Comparison of ENCODE assay signal across 3 cellular contexts in the genomic region with DNA sequence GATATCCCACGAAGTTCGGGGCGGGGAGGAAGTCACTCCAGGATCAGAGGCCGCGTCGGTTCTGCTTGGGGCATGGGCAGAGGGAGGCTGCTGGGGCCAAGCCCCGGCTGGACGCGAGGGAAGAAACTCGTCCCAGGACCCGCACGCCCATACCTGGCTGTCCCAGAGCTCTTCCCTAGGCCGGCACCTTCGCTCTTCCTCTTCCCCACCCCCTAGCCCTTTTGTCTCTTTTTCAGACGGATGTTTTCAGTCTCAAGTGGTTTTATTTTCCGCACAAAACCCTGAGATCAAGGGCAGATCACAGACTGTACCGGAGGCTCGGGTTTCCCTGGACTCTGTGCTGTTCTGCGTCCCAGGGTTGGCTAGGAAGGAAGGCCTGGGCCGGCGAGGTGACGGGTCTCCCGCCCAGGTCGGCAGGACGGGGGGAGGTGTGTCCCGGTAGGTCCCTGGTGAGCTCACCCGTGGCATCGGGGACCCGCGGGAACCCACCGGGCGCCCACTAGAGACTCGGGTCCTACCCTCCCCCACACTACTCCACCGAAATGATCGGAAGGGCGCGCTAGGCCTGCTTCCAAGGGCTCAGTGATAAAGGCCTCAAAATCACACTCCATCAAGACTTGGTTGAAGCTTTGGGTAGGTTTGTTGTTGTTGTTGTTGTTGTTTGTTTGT.
TF ChIP-seq lines count a peak whose summit lies in the region.

No MANE protein-coding gene starts in this region.

TF ChIP-seq in GM23338, 12 proteins besides CTCF, POLR2A, EP300 and RAD21:
- TF ChIP-seq EZH2phosphoT487 (IDR thresholded peaks at IDR 0.05; ENCODE audit: unreplicated experiment) (peak; percentile 27), ZNF331 (CRISPR knock-in tag; IDR thresholded peaks at IDR 0.05; ENCODE audit: low read depth) (no peak), POLR2AphosphoS5 (IDR thresholded peaks at IDR 0.05; ENCODE audit: low read depth) (no peak), NANOG (IDR thresholded peaks at IDR 0.05; ENCODE audit: borderline replicate concordance) (no peak), ZNF462 (CRISPR knock-in tag; IDR thresholded peaks at IDR 0.05) (no peak), ZNF114 (CRISPR knock-in tag; IDR thresholded peaks at IDR 0.05) (no peak), CREB1 (CRISPR knock-in tag; IDR thresholded peaks at IDR 0.05; ENCODE audit: low read depth) (no peak), JUNB (IDR thresholded peaks at IDR 0.05; ENCODE audit: unreplicated experiment) (no peak)

TF ChIP-seq in SK-N-SH treated with all-trans-retinoic acid at 6 μM for 48 hours, 23 proteins besides CTCF, POLR2A, EP300 and RAD21:
- TF ChIP-seq ZNF70 (CRISPR knock-in tag; IDR thresholded peaks at IDR 0.05), result no peak
- TF ChIP-seq, protein P1, sequence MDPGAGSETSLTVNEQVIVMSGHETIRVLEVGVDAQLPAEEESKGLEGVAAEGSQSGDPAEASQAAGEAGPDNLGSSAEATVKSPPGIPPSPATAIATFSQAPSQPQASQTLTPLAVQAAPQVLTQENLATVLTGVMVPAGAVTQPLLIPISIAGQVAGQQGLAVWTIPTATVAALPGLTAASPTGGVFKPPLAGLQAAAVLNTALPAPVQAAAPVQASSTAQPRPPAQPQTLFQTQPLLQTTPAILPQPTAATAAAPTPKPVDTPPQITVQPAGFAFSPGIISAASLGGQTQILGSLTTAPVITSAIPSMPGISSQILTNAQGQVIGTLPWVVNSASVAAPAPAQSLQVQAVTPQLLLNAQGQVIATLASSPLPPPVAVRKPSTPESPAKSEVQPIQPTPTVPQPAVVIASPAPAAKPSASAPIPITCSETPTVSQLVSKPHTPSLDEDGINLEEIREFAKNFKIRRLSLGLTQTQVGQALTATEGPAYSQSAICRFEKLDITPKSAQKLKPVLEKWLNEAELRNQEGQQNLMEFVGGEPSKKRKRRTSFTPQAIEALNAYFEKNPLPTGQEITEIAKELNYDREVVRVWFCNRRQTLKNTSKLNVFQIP (CRISPR knock-in tag; IDR thresholded peaks at IDR 0.05; ENCODE audit: borderline replicate concordance, low read depth), result no peak
- no peak for TF ChIP-seq ZFP30 (CRISPR knock-in tag; IDR thresholded peaks at IDR 0.05)
- no peak for TF ChIP-seq ESRRG (CRISPR knock-in tag; IDR thresholded peaks at IDR 0.05)
- TF ChIP-seq CSDC2 (CRISPR knock-in tag; IDR thresholded peaks at IDR 0.05), result no peak
- no peak for TF ChIP-seq ZNF565 (CRISPR knock-in tag; conservative IDR thresholded peaks at IDR 0.05; ENCODE audit: low read depth)
- no peak for TF ChIP-seq PATZ1 (CRISPR knock-in tag; IDR thresholded peaks at IDR 0.05; ENCODE audit: borderline replicate concordance)
- TF ChIP-seq ZC3H10 (CRISPR knock-in tag; IDR thresholded peaks at IDR 0.05), result no peak
- no peak for TF ChIP-seq PPARA (CRISPR knock-in tag; IDR thresholded peaks at IDR 0.05; ENCODE audit: borderline replicate concordance)
- TF ChIP-seq TOX (CRISPR knock-in tag; IDR thresholded peaks at IDR 0.05; ENCODE audit: borderline replicate concordance), result no peak
- no peak for TF ChIP-seq TSHZ2 (CRISPR knock-in tag; IDR thresholded peaks at IDR 0.05)
- TF ChIP-seq ARNTL (CRISPR knock-in tag; IDR thresholded peaks at IDR 0.05; ENCODE audit: borderline replicate concordance, low read depth), result no peak
- TF ChIP-seq BACH2 (CRISPR knock-in tag; IDR thresholded peaks at IDR 0.05; ENCODE audit: borderline replicate concordance), result no peak
- TF ChIP-seq GLIS3 (CRISPR knock-in tag; IDR thresholded peaks at IDR 0.05), result no peak
- no peak for TF ChIP-seq RARB (CRISPR knock-in tag; IDR thresholded peaks at IDR 0.05)
- TF ChIP-seq TCF4 (CRISPR knock-in tag; IDR thresholded peaks at IDR 0.05; ENCODE audit: borderline replicate concordance), result no peak
- no peak for TF ChIP-seq ZNF8 (CRISPR knock-in tag; IDR thresholded peaks at IDR 0.05)
TF ChIP-seq in SK-N-SH treated with all-trans-retinoic acid at 6 μM for 48 hours: peak in this region for 0.

TF ChIP-seq in H1, 55 proteins besides CTCF, POLR2A, EP300 and RAD21:
- TF ChIP-seq ATF3 (IDR thresholded peaks at IDR 0.05; ENCODE audit: insufficient read depth, low read depth, low read length), result no peak
- no peak for TF ChIP-seq CREB1 (IDR thresholded peaks at IDR 0.05)
- TF ChIP-seq NRF1 (IDR thresholded peaks at IDR 0.05; ENCODE audit: low read depth, low read length), result no peak
- TF ChIP-seq ASH2L (IDR thresholded peaks at IDR 0.05; ENCODE audit: low read length), result no peak
- TF ChIP-seq POU5F1 (IDR thresholded peaks at IDR 0.05; ENCODE audit: low read depth, low read length), result no peak
- TF ChIP-seq SUZ12 (IDR thresholded peaks at IDR 0.05; ENCODE audit: low read length), result peak; percentile 49
- TF ChIP-seq KDM4A (IDR thresholded peaks at IDR 0.05; ENCODE audit: low read depth, low read length, severe bottlenecking), result peak; percentile 59
- TF ChIP-seq RXRA (IDR thresholded peaks at IDR 0.05; ENCODE audit: insufficient read depth, low read depth, low read length), result no peak
- no peak for TF ChIP-seq FOSL1 (IDR thresholded peaks at IDR 0.05; ENCODE audit: insufficient read depth, low read depth, low read length)
- TF ChIP-seq SP4 (IDR thresholded peaks at IDR 0.05; ENCODE audit: low read length), result 0 out of 2 replicates have a peak, but pooled peaks have one; percentile 48
- TF ChIP-seq SP2 (IDR thresholded peaks at IDR 0.05; ENCODE audit: low read length), result no peak
- TF ChIP-seq, protein P2, sequence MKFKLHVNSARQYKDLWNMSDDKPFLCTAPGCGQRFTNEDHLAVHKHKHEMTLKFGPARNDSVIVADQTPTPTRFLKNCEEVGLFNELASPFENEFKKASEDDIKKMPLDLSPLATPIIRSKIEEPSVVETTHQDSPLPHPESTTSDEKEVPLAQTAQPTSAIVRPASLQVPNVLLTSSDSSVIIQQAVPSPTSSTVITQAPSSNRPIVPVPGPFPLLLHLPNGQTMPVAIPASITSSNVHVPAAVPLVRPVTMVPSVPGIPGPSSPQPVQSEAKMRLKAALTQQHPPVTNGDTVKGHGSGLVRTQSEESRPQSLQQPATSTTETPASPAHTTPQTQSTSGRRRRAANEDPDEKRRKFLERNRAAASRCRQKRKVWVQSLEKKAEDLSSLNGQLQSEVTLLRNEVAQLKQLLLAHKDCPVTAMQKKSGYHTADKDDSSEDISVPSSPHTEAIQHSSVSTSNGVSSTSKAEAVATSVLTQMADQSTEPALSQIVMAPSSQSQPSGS (IDR thresholded peaks at IDR 0.05; ENCODE audit: low read length), result no peak
- TF ChIP-seq, protein P3, sequence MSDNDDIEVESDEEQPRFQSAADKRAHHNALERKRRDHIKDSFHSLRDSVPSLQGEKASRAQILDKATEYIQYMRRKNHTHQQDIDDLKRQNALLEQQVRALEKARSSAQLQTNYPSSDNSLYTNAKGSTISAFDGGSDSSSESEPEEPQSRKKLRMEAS (IDR thresholded peaks at IDR 0.05), result no peak
- TF ChIP-seq EZH2 (IDR thresholded peaks at IDR 0.05; ENCODE audit: low read depth, low read length, severe bottlenecking), result peak; percentile 59
- no peak for TF ChIP-seq EGR1 (IDR thresholded peaks at IDR 0.05; ENCODE audit: borderline replicate concordance, low read depth, low read length)
- TF ChIP-seq GTF2F1 (IDR thresholded peaks at IDR 0.05; ENCODE audit: borderline replicate concordance, low read depth, low read length), result no peak
- no peak for TF ChIP-seq NANOG (IDR thresholded peaks at IDR 0.05; ENCODE audit: insufficient read depth, low read depth, low read length, poor library complexity, severe bottlenecking)
- TF ChIP-seq ZNF274 (IDR thresholded peaks at IDR 0.05; ENCODE audit: borderline replicate concordance, extremely low read depth, low read length), result no peak
- no peak for TF ChIP-seq SIX5 (IDR thresholded peaks at IDR 0.05; ENCODE audit: low read depth, low read length)
- peak; percentile 21 for TF ChIP-seq RNF2 (IDR thresholded peaks at IDR 0.05; ENCODE audit: borderline replicate concordance, low read depth, low read length, missing control alignments, poor library complexity, severe bottlenecking)
- TF ChIP-seq KDM5A (IDR thresholded peaks at IDR 0.05; ENCODE audit: low read length), result no peak
- no peak for TF ChIP-seq JUN (IDR thresholded peaks at IDR 0.05; ENCODE audit: low read depth, low read length)
- no peak for TF ChIP-seq USF2 (IDR thresholded peaks at IDR 0.05; ENCODE audit: low read length)
- no peak for TF ChIP-seq PHF8 (conservative IDR thresholded peaks at IDR 0.05; ENCODE audit: low read depth, low read length)
- TF ChIP-seq SAP30 (IDR thresholded peaks at IDR 0.05; ENCODE audit: insufficient read depth, insufficient replicate concordance, low read length), result no peak
